ENCODE assay signal across 8 cellular contexts in the genomic region with DNA sequence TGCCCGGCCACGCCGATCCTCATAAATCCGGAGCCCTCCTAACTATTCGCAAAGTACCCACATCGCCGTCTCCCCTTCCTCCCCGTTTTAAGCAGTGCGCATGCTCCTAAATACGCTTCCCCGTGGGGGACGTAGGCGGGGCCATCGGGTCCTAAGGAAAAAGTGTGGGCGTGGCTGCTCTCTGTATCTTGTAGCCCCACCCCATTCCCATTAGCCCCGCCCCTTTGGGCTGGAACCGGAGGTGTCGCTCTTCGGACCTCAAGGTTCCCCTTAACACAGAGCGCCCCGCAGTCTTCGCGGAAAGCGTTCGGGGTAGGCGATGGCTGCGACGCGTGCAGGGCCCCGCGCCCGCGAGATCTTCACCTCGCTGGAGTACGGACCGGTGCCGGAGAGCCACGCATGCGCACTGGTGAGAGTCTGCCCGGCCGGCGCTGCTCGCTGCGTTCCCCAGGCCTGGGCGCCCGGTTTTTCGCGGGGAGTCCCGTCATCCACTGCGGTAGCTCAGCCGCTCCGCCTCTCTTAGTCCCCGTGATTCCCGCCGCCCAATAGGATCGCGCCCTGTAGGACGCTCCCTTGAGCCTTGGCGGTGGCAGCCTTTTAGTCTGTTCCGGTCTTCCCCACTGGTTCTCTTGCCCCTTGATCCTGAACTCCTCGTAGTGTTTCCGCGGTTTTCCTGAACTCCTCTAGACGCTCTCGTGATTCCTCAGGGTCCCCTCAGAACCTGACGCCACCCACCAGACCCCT. TPM values are rescaled to one million over a fixed set of nuclear protein-coding genes. Genes with fewer than 3 reads are reported as not detected.
DNase-seq lines count a peak whose midpoint lies in the region; ATAC-seq, FAIRE-seq and TF ChIP-seq lines count a peak whose summit lies in the region.

A gene (plus strand): TSS at position 213 of the 744 bp plus-strand sequence. CDS start 107 bp downstream, at position 320.

- ATAC-seq in GM18870 (IDR thresholded peaks at IDR 0.05; ENCODE audit: unreplicated experiment) (peak; percentile 62), HG03135 (IDR thresholded peaks at IDR 0.05; ENCODE audit: unreplicated experiment) (peak; percentile 75)

- no peaks in the 10 kb centered on the region for H3K9me3 ChIP-seq in breast epithelium
- no peaks in the 10 kb centered on the region for H3K9me3 ChIP-seq in iPS-20b (ENCODE audit: insufficient read depth, low read depth, low read length)
- H3K9me3 ChIP-seq in small intestine (ENCODE audit: control insufficient read depth, low read depth), result no peaks in the 10 kb centered on the region

- no peak for TF ChIP-seq CTCF in VCaP (conservative IDR thresholded peaks at IDR 0.05)
- no peak for TF ChIP-seq CTCF in breast epithelium (IDR thresholded peaks at IDR 0.05)

- no peak for FAIRE-seq in small intestine (lab: Jason Lieb, UNC)

- H3K79me2 ChIP-seq in ACC112 (ENCODE audit: control insufficient read depth, insufficient read depth, low read length, unreplicated experiment), result peaks cover 14% of the 10 kb centered on the region

- peak within 1 kb of the TSS; percentile 83 for H2AFZ ChIP-seq in ACC112 (ENCODE audit: low read length, unreplicated experiment)

- DNase-seq in NCI-H2196 treated with DMSO at 0.1 percent for 48 hours (lab: John Stamatoyannopoulos, UW; ENCODE audit: unreplicated experiment) (peak; percentile 96), breast epithelium (ENCODE audit: low spot score in 2 of 2) (peak; percentile 97 to 98), small intestine (peak; percentile 99)

- H3K4me1 ChIP-seq in ACC112 (ENCODE audit: control insufficient read depth, insufficient read depth, low read length, unreplicated experiment) (peaks cover 3% of the 10 kb centered on the region), breast epithelium (peaks cover 0 to 8% of the 10 kb centered on the region in 2 donors), iPS-20b (ENCODE audit: insufficient read depth, low read length) (no peaks in the 10 kb centered on the region), small intestine (ENCODE audit: control insufficient read depth in 2 of 2, insufficient read depth in 1 of 2, low read depth in 1 of 2, low read length in 1 of 2) (peaks cover 0 to 6% of the 10 kb centered on the region in 2 donors)

- peak within 1 kb of the TSS; percentile 100 for H3K9ac ChIP-seq in iPS-20b (ENCODE audit: low read depth, low read length)

- WGBS in small intestine, 3 donors, result 0% methylated on average over 65 to 66 of the region's 66 CpGs

- H3K36me3 ChIP-seq in ACC112 (ENCODE audit: insufficient read depth, low read length) (no peaks in the 10 kb centered on the region), breast epithelium (no peaks in the 10 kb centered on the region), iPS-20b (ENCODE audit: insufficient read depth, low read depth, low read length) (peaks cover 32% of the 10 kb centered on the region), small intestine (ENCODE audit: control insufficient read depth in 2 of 2, insufficient read depth in 2 of 2, low read length in 2 of 2) (peaks cover 0 to 2% of the 10 kb centered on the region in 2 donors)

- H3K4me3 ChIP-seq in ACC112 (ENCODE audit: low read depth, low read length) (peak within 1 kb of the TSS; percentile 99), breast epithelium (peak within 1 kb of the TSS; percentile 57 to 94 (median 87)), iPS-20b (ENCODE audit: low read length) (peak within 1 kb of the TSS; percentile 99), small intestine (ENCODE audit: low read depth in 1 of 2, low read length in 2 of 2) (peak within 1 kb of the TSS; percentile 43 to 57)

- peak; percentile 83 for TF ChIP-seq POLR2A in breast epithelium (IDR thresholded peaks at IDR 0.05)

- intact Hi-C loops in breast epithelium (cut with DNase I; ENCODE audit: low total_unique reads), result no loop called here

- H3K27ac ChIP-seq in ACC112 (ENCODE audit: low read depth, low read length) (peak within 1 kb of the TSS; percentile 98), VCaP (peak within 1 kb of the TSS; percentile 91), breast epithelium (peak within 1 kb of the TSS; percentile 97 to 98), iPS-20b (ENCODE audit: low read length) (peak within 1 kb of the TSS; percentile 100), small intestine (ENCODE audit: low read depth in 1 of 2, low read length in 1 of 2) (peak within 1 kb of the TSS; percentile 79 to 99)

- H3K27me3 ChIP-seq in ACC112 (ENCODE audit: insufficient read depth, low read length) (no peaks in the 10 kb centered on the region), breast epithelium (no peaks in the 10 kb centered on the region), iPS-20b (ENCODE audit: insufficient read depth, low read length) (no peaks in the 10 kb centered on the region), small intestine (ENCODE audit: control insufficient read depth in 2 of 2, insufficient read depth in 2 of 2, low read length in 2 of 2) (no peaks in the 10 kb centered on the region)

RNA-seq across cellular contexts. Expression of the gene that starts here (rescaled TPM):
- 10 to 100 TPM; 20.6 to 34.4 (median 32.2) TPM for total RNA-seq in breast epithelium
- 100 to 1,000 TPM in 2 of 3 donors, 10 to 100 TPM in 1; 59.4 to 130 (median 108) TPM for polyA plus RNA-seq in small intestine

Comparison
In these comparisons a context has a peak if more than half of its experiments do, and no peak if none do; other contexts are left out.
1. Peak in every context shown above with its lines: DNase-seq, ATAC-seq, H3K4me3 ChIP-seq and H3K27ac ChIP-seq.